ENCODE assay signal across 12 cellular contexts in the genomic region with DNA sequence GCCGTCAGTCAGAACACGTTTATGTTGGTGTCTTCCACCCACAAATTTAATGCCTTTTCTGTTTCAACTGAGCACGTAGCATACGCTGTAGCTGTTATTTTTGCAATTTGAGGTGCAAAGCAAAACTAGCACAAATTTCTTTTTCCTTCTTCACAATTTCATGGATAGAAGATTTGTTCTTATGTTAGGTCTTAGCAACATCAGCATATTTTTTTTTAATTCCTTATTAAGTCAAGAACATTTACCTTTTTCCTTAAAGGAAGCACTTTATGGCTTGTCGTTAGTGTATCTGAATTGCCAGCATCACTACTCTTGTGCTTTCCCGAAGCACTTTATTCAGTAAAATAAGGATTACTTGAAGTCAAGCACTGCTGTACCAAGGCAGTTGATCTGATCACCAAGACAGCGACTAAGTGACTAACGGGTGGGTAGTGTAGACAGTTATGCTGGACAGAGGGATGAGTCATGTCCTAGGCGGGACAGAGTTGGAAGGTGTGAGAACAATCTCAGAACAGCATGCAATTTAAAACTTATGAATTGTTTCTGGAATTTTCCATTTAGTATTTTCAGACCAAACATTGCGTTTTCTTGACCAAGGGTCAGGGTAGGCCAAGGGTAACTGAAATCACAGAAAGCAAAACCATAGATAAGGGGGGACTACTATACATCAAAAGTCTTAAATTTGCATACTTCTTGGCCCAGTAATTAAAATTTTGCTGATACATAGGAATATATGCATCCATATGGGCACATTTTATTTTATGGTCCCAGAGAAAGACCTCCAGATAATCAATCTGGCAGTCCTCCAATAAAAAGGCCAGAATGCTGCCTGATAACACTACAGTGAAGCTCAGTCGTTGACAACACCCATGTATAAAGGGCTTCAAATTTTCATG. TPM values are rescaled to one million over a fixed set of nuclear protein-coding genes. Genes with fewer than 3 reads are reported as not detected.
A peak's percentile ranks its signal among the peaks of the same experiment; 100 is the strongest.
DNase-seq lines count a peak whose midpoint lies in the region; ATAC-seq and TF ChIP-seq lines count a peak whose summit lies in the region.
"Had no signal": no experiment of that assay in that cellular context is flagged by ENCODE, and none has a peak within 500 bp of the region (broad histone marks: within the 10 kb centered on the region; RNA-seq: fewer than 3 reads in every experiment).

No MANE protein-coding gene starts in this region.

- H3K4me1 ChIP-seq in RWPE2 (ENCODE audit: insufficient read depth, poor library complexity, severe bottlenecking), result peaks cover 10% of the 10 kb centered on the region
- peaks cover 42 to 46% of the 10 kb centered on the region in 2 donors for H3K4me1 ChIP-seq in gastrocnemius medialis
- peaks cover 0 to 7% (median 0%) of the 10 kb centered on the region in 3 donors for H3K4me1 ChIP-seq in gastroesophageal sphincter

- H3K4me3 ChIP-seq in RWPE2 (ENCODE audit: severe bottlenecking) (no peak overlapping the region), gastrocnemius medialis (no peak overlapping the region), gastroesophageal sphincter (no peak overlapping the region)

- no peak for TF ChIP-seq POLR2A in erythroblast (IDR thresholded peaks at IDR 0.05; ENCODE audit: low read length)
- no peak for TF ChIP-seq POLR2A in gastrocnemius medialis (IDR thresholded peaks at IDR 0.05)
- TF ChIP-seq POLR2A in gastroesophageal sphincter (IDR thresholded peaks at IDR 0.05), result no peak

- H3K9me3 ChIP-seq in RWPE2 (ENCODE audit: severe bottlenecking) (no peaks in the 10 kb centered on the region), gastrocnemius medialis (no peaks in the 10 kb centered on the region), gastroesophageal sphincter (no peaks in the 10 kb centered on the region)

- WGBS in gastroesophageal sphincter (ENCODE audit: low coverage in 1 of 2), 2 donors, result 80 to 88% methylated on average over 8 to 11 of the region's 11 CpGs

- no peak overlapping the region for H3K27ac ChIP-seq in RWPE2 (ENCODE audit: poor library complexity, severe bottlenecking)
- H3K27ac ChIP-seq in gastrocnemius medialis, result peak overlapping the region; percentile 74 to 86 (median 80)
- no peak overlapping the region for H3K27ac ChIP-seq in gastroesophageal sphincter
- H3K27ac ChIP-seq: 22Rv1 had no signal

- H3K36me3 ChIP-seq in RWPE2 (ENCODE audit: low read depth) (peaks cover 5% of the 10 kb centered on the region; the same call in 1 of the 2 replicates), gastrocnemius medialis (no peaks in the 10 kb centered on the region), gastroesophageal sphincter (peaks cover 0 to 11% of the 10 kb centered on the region in 2 donors)

- peak; percentile 17 for DNase-seq in DMS 273 (lab: John Stamatoyannopoulos, UW; ENCODE audit: unreplicated experiment)
- DNase-seq in DMS 273 treated with DMSO at 0.1 percent for 48 hours (lab: John Stamatoyannopoulos, UW), result no peak
- no peak for DNase-seq in RWPE2 (ENCODE audit: low spot score)
- DNase-seq in erythroblast (lab: John Stamatoyannopoulos, UW), result peak; percentile 67 to 70
- peak in 1 of 2 donors; percentile 34 for DNase-seq in gastrocnemius medialis
- no peak for DNase-seq in GM20000 (ENCODE audit: low spot score)
- DNase-seq in NOMO-1 treated with DMSO at 0.1 percent for 48 hours (lab: John Stamatoyannopoulos, UW; ENCODE audit: unreplicated experiment), result no peak
- DNase-seq: activated CD4-positive, alpha-beta T cell treated with anti-CD3 and anti-CD28 coated beads for 4 hours; NCI-H2081; right cardiac atrium had no signal

- peak; percentile 71 for ATAC-seq in RWPE2 (ENCODE audit: low read depth)
- peak; percentile 35 to 50 for ATAC-seq in gastrocnemius medialis
- ATAC-seq in gastroesophageal sphincter, result no peak

- TF ChIP-seq CTCF in RWPE2 (IDR thresholded peaks at IDR 0.05; ENCODE audit: poor library complexity, severe bottlenecking) (no peak), gastrocnemius medialis (IDR thresholded peaks at IDR 0.05 in 4 of 5, conservative IDR thresholded peaks at IDR 0.05 in 1 of 5) (no peak), gastroesophageal sphincter (IDR thresholded peaks at IDR 0.05) (no peak), GM20000 (IDR thresholded peaks at IDR 0.05; ENCODE audit: extremely low read depth, missing control alignments) (no peak)

- no peaks in the 10 kb centered on the region for H3K27me3 ChIP-seq in RWPE2 (ENCODE audit: insufficient read depth, poor library complexity, severe bottlenecking)
- no peaks in the 10 kb centered on the region for H3K27me3 ChIP-seq in gastrocnemius medialis
- no peaks in the 10 kb centered on the region for H3K27me3 ChIP-seq in gastroesophageal sphincter

- no peak for TF ChIP-seq EP300 in gastroesophageal sphincter (IDR thresholded peaks at IDR 0.05)

- in situ Hi-C loops in gastrocnemius medialis (cut with MboI; ENCODE audit: low sequenced_read_pairs in 4 of 4), result no loop called here

- intact Hi-C loops in gastrocnemius medialis (cut with DNase I; ENCODE audit: low total_unique reads), result loop anchor here (5.0 kb wide), 2 partner anchors 73 to 428 kb away; no protein-coding TSS in a partner anchor

RNA-seq across cellular contexts. Expression of a gene that starts 13.4 kb away (rescaled TPM):
- total RNA-seq in gastrocnemius medialis (10 to 100 TPM; 57.2 to 72.2 (median 67.5) TPM), gastroesophageal sphincter (10 to 100 TPM; 28.5 to 43.6 (median 37.4) TPM)

RNA-seq across cellular contexts. Expression of a gene that starts 13.7 kb away (rescaled TPM):
- total RNA-seq in gastrocnemius medialis (1 to 10 TPM in 3 of 4 donors, under 1 TPM in 1; 0.41 to 5.4 (median 3.0) TPM), gastroesophageal sphincter (1 to 10 TPM in 3 of 4 donors, under 1 TPM in 1; 0.81 to 2.4 (median 1.6) TPM)

Comparison
In these comparisons a context has a peak if more than half of its experiments do, and no peak if none do; other contexts are left out.
1. DNase-seq: peak in DMS 273 (single experiment) and erythroblast (2 of 2); none in DMS 273 treated with DMSO at 0.1 percent for 48 hours (single experiment), RWPE2 (single experiment), GM20000 (single experiment) and NOMO-1 treated with DMSO at 0.1 percent for 48 hours (single experiment).
2. H3K27ac ChIP-seq: peak in gastrocnemius medialis (4 of 4); none in RWPE2 (single experiment) and gastroesophageal sphincter (0 of 4).